In the genomic region with DNA sequence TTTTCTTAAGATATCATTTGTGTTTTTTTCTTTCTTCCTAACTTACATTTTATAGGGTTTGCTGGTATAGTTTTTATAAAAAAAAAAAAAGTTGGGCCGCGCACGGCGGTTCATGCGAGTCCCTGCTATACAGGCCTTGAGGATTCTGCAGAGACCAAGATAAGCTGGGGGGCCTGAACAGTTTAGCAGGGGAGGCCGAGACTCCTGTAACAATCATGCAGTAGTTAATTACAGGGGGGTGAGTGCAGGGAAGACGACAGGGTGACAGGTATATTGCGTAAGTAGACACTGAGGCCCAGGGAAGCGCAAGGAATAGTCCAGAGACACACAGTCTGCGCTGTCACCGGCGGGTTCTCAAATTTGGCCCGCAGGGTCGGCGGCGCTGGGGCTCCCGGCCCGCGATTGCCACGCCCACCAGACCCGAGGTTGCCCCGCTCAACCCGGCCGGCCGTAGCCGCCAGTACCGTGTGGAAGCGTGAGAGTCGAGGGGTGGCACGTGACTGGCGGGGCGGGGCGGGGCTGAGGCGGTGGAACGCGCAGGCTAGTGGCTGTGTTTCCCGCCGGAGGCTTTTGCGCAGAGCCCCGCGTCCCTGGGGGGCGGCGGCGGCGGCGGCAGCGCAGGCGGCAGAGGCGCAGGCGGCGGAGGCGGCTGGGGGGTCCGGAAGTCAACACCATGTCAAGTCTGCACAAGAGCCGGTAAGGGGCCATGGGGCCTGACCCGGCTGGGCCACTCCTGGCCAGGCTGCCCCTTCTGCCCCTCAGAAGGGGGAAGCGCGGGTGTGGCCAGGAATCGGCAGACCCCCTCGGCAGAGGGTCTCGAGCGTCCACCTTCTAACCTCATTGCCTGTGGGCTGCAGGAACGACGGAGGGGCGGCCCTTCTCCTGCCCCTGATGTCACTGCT, we compare ENCODE assay signal across 8 cellular contexts. TPM values are rescaled to one million over a fixed set of nuclear protein-coding genes. Genes with fewer than 3 reads are reported as not detected.
DNase-seq lines count a peak whose midpoint lies in the region; ATAC-seq, FAIRE-seq and TF ChIP-seq lines count a peak whose summit lies in the region.

A gene with protein sequence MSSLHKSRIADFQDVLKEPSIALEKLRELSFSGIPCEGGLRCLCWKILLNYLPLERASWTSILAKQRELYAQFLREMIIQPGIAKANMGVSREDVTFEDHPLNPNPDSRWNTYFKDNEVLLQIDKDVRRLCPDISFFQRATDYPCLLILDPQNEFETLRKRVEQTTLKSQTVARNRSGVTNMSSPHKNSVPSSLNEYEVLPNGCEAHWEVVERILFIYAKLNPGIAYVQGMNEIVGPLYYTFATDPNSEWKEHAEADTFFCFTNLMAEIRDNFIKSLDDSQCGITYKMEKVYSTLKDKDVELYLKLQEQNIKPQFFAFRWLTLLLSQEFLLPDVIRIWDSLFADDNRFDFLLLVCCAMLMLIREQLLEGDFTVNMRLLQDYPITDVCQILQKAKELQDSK (plus strand): TSS at position 573 of the 902 bp plus-strand sequence. CDS start 101 bp downstream, at position 674.

- 6 to 8% (median 8%) methylated on average over 56 to 64 of the region's 64 CpGs for WGBS in adipose tissue, 3 donors
- WGBS in heart left ventricle, 4 donors: 7 to 21% (median 10%) methylated on average over 23 to 64 of the region's 64 CpGs
- WGBS in transverse colon (ENCODE audit: low coverage in 1 of 2), 2 donors: 13 to 86% methylated on average over 5 to 40 of the region's 64 CpGs

- H3K36me3 ChIP-seq in heart left ventricle (peaks cover 0 to 35% (median 22%) of the 10 kb centered on the region in 9 donors), transverse colon (peaks cover 0 to 5% (median 2%) of the 10 kb centered on the region in 4 donors)

- FAIRE-seq in GM12892 (lab: Jason Lieb, UNC): peak; percentile 83

- no peaks in the 10 kb centered on the region for H3K27me3 ChIP-seq in heart left ventricle
- no peaks in the 10 kb centered on the region for H3K27me3 ChIP-seq in transverse colon

- TF ChIP-seq POLR2A in GM12892 (IDR thresholded peaks at IDR 0.05; ENCODE audit: low read depth, low read length) (peak; percentile 73; the same call in 1 of the 2 replicates), heart left ventricle (IDR thresholded peaks at IDR 0.05) (peak in 1 of 2 donors; percentile 73), transverse colon (IDR thresholded peaks at IDR 0.05) (peak; percentile 60)

- no peak within 1 kb of the TSS for H3K27ac ChIP-seq in adipose tissue (ENCODE audit: low read depth, low read length)
- peak within 1 kb of the TSS; percentile 70 to 92 (median 87) for H3K27ac ChIP-seq in heart left ventricle
- H3K27ac ChIP-seq in transverse colon: peak within 1 kb of the TSS; percentile 87 to 92 (median 89)

- TF ChIP-seq EP300 in transverse colon (IDR thresholded peaks at IDR 0.05; ENCODE audit: low read depth): no peak

- intact Hi-C loops in heart left ventricle (cut with DNase I) (loop anchor here in 5 of 10 donors (1.0 to 5.0 kb wide), 5 partner anchors 14 to 85 kb away; partner anchors contain the start of gene PKN3 (in 2 of the 5)), posterior cingulate gyrus (cut with DNase I) (loop anchor here (1.0 to 10.0 kb wide), 2 partner anchors 15 to 62 kb away; partner anchors contain the start of gene ZDHHC12), transverse colon (cut with DNase I; ENCODE audit: low total_unique reads) (loop anchor here (1.0 kb wide), 1 partner anchor 15 kb away; no protein-coding TSS in a partner anchor)

- TF ChIP-seq CTCF in heart left ventricle (IDR thresholded peaks at IDR 0.05) (no peak), transverse colon (IDR thresholded peaks at IDR 0.05) (no peak)

- H3K4me3 ChIP-seq in heart left ventricle (peak within 1 kb of the TSS; percentile 77 to 100 (median 95)), transverse colon (peak within 1 kb of the TSS; percentile 65 to 98 (median 81))

- H3K4me1 ChIP-seq in heart left ventricle: peaks cover 0 to 26% (median 15%) of the 10 kb centered on the region in 12 donors
- H3K4me1 ChIP-seq in transverse colon: peaks cover 8 to 20% (median 11%) of the 10 kb centered on the region in 4 donors

- peak; percentile 85 for ATAC-seq in HG02840 (IDR thresholded peaks at IDR 0.05; ENCODE audit: low FRiP score, unreplicated experiment)
- peak; percentile 87 to 98 (median 98) for ATAC-seq in heart left ventricle

- in situ Hi-C loops in transverse colon (cut with MboI; ENCODE audit: low pct_ligation_motif_present in 1 of 4, low pct_unique_long_range_greater_than_20kb in 1 of 4, low sequenced_read_pairs in 3 of 4): no loop called here

- DNase-seq in GM12892 (ENCODE audit: insufficient read length) (peak; percentile 90), NCI-H146 (lab: John Stamatoyannopoulos, UW) (peak; percentile 72), T-helper 1 cell (peak; percentile 83 to 89 (median 88)), heart left ventricle (peak; percentile 91 to 93 (median 92)), posterior cingulate gyrus (peak; percentile 81 to 98 (median 89)), transverse colon (peak; percentile 91)

- peaks cover 0 to 2% (median 0%) of the 10 kb centered on the region in 12 donors for H3K9me3 ChIP-seq in heart left ventricle
- H3K9me3 ChIP-seq in transverse colon: no peaks in the 10 kb centered on the region

RNA-seq across cellular contexts. Expression of the gene that starts here (rescaled TPM):
- 8.7 TPM for polyA plus RNA-seq in GM12892 (2012; ENCODE audit: missing spikeins)
- polyA plus RNA-seq in adipose tissue: 10 to 100 TPM; 14.2 to 19.1 (median 16.2) TPM
- total RNA-seq in heart left ventricle: 10 to 100 TPM; 12.1 to 27.3 (median 18.4) TPM
- 10 to 100 TPM in 1 of 2 donors, 1 to 10 TPM in 1; 9.6 to 20.9 TPM for polyA plus RNA-seq in heart left ventricle
- 100 to 1,000 TPM in 1 of 4 donors, 10 to 100 TPM in 2, 1 to 10 TPM in 1; 9.6 to 244 (median 21.6) TPM for total RNA-seq in transverse colon
